Comparison of ENCODE assay signal across 17 cellular contexts in genomic region chr2:112994648-112995047, GRCh38. TPM values are rescaled to one million over a fixed set of nuclear protein-coding genes. Genes with fewer than 3 reads are reported as not detected.
DNase-seq lines count a peak whose midpoint lies in the region; ATAC-seq and TF ChIP-seq lines count a peak whose summit lies in the region.
"Had no signal": no experiment of that assay in that cellular context is flagged by ENCODE, and none has a peak within 500 bp of the region (broad histone marks: within the 10 kb centered on the region; RNA-seq: fewer than 3 reads in every experiment).

No MANE protein-coding gene starts in this region.

- no peak overlapping the region for H2AFZ ChIP-seq in KMS-11 (ENCODE audit: low read depth)
- no peak overlapping the region for H2AFZ ChIP-seq in H9 (ENCODE audit: low read length)

- ATAC-seq in activated naive CD8-positive, alpha-beta T cell treated with anti-CD3 and anti-CD28 coated beads, Interleukin-2, amount 50 U/mL, for 24 hours, result no peak
- ATAC-seq in T-helper 17 cell, result no peak
- ATAC-seq in GM18868 (IDR thresholded peaks at IDR 0.05; ENCODE audit: unreplicated experiment), result no peak
- ATAC-seq: K562 had no signal

- H3K79me2 ChIP-seq in KMS-11 (ENCODE audit: insufficient read depth, low read depth) (no peaks in the 10 kb centered on the region), H9 (ENCODE audit: insufficient read depth, low read length) (no peaks in the 10 kb centered on the region)

- no peak overlapping the region for H2BK5ac ChIP-seq in H9 (ENCODE audit: insufficient read length, low read length)

- no peak for DNase-seq in activated naive CD8-positive, alpha-beta T cell treated with anti-CD3 and anti-CD28 coated beads, Interleukin-2, amount 50 U/mL, for 24 hours
- DNase-seq in T-helper 17 cell (no peak), H9 (no peak), AG20443 (ENCODE audit: low spot score) (no peak)
- DNase-seq: AML-193, Caco-2, GOT3, H7, IMR-90 had no signal

- H3K27me3 ChIP-seq in KMS-11 (ENCODE audit: insufficient read depth, low read depth) (no peaks in the 10 kb centered on the region), thymus (ENCODE audit: control insufficient read depth, insufficient read depth) (no peaks in the 10 kb centered on the region), H9 (ENCODE audit: insufficient read depth, low read length) (no peaks in the 10 kb centered on the region)

- no peak overlapping the region for H3K56ac ChIP-seq in H9 (ENCODE audit: insufficient read length, low read depth, low read length)

- H3K23me2 ChIP-seq in H9 (ENCODE audit: insufficient read length, low read depth, low read length, poor library complexity, severe bottlenecking), result no peaks in the 10 kb centered on the region

- H3K79me1 ChIP-seq in H9 (ENCODE audit: insufficient read depth, low read depth, low read length, poor library complexity, severe bottlenecking), result no peaks in the 10 kb centered on the region

- H2AK5ac ChIP-seq in H9 (ENCODE audit: insufficient read length, low read length), result no peak overlapping the region

- H3K18ac ChIP-seq in H9 (ENCODE audit: insufficient read length, low read depth, low read length), result no peak overlapping the region

- H3K4me2 ChIP-seq in KMS-11 (peak overlapping the region; percentile 85; the same call in 1 of the 2 replicates), H9 (ENCODE audit: insufficient read depth, insufficient read length, low read length) (no peak overlapping the region)

- no peak overlapping the region for H4K91ac ChIP-seq in H9 (ENCODE audit: insufficient read length, low read depth, low read length)

- H3K23ac ChIP-seq in H9 (ENCODE audit: insufficient read length, low read depth, low read length), result no peak overlapping the region

- no peak overlapping the region for H4K5ac ChIP-seq in H9 (ENCODE audit: insufficient read length, low read depth, low read length)

- H3K9me3 ChIP-seq in T-helper 17 cell (ENCODE audit: control insufficient read depth, low read length, poor library complexity, severe bottlenecking) (peaks cover 4% of the 10 kb centered on the region), thymus (ENCODE audit: control insufficient read depth) (no peaks in the 10 kb centered on the region), H9 (ENCODE audit: control insufficient read depth, low read depth, low read length) (no peaks in the 10 kb centered on the region)

- H3K27ac ChIP-seq in KMS-11 (no peak overlapping the region), thymus (ENCODE audit: low read depth) (peak overlapping the region; percentile 31), H9 (ENCODE audit: insufficient read length, low read depth, low read length) (no peak overlapping the region)
- H3K27ac ChIP-seq: C4-2B had no signal

- H3K4me3 Mint-ChIP-seq in activated naive CD8-positive, alpha-beta T cell, result no peak overlapping the region
- H3K4me3 Mint-ChIP-seq in activated naive CD8-positive, alpha-beta T cell treated with anti-CD3 and anti-CD28 coated beads, Interleukin-2, amount 50 U/mL, for 24 hours, result no peak overlapping the region
- H3K4me3 Mint-ChIP-seq in T-helper 17 cell (no peak overlapping the region), H9 (no peak overlapping the region)

- H3K36me3 ChIP-seq in KMS-11 (ENCODE audit: insufficient read depth) (no peaks in the 10 kb centered on the region), thymus (ENCODE audit: control insufficient read depth, insufficient read depth) (no peaks in the 10 kb centered on the region)

- no peak overlapping the region for H3K14ac ChIP-seq in H9 (ENCODE audit: insufficient read depth, low read length)

- H4K8ac ChIP-seq in H9 (replicated peaks; ENCODE audit: insufficient read length, low read depth, low read length), result no peak overlapping the region

- peak overlapping the region; percentile 29 for H3K27ac Mint-ChIP-seq in activated naive CD8-positive, alpha-beta T cell
- no peak overlapping the region for H3K27ac Mint-ChIP-seq in activated naive CD8-positive, alpha-beta T cell treated with anti-CD3 and anti-CD28 coated beads, Interleukin-2, amount 50 U/mL, for 24 hours
- H3K27ac Mint-ChIP-seq in T-helper 17 cell (peak overlapping the region; percentile 92), H9 (no peak overlapping the region)

- no peak overlapping the region for H3K4ac ChIP-seq in H9 (ENCODE audit: low read depth, low read length)

- peaks cover 27% of the 10 kb centered on the region for H3K9me3 Mint-ChIP-seq in activated naive CD8-positive, alpha-beta T cell (ENCODE audit: low read depth)
- peaks cover 45% of the 10 kb centered on the region for H3K9me3 Mint-ChIP-seq in activated naive CD8-positive, alpha-beta T cell treated with anti-CD3 and anti-CD28 coated beads, Interleukin-2, amount 50 U/mL, for 24 hours
- H3K9me3 Mint-ChIP-seq in H9, result peaks cover 36 to 80% of the 10 kb centered on the region in 2 experiments

- no peak overlapping the region for H3K4me3 ChIP-seq in KMS-11 (IDR thresholded peaks at IDR 0.05; ENCODE audit: insufficient read depth, low read depth, low read length)
- no peak overlapping the region for H3K4me3 ChIP-seq in thymus (ENCODE audit: low read length)
- H3K4me3 ChIP-seq: K562 had no signal

- TF ChIP-seq CTCF in KMS-11 (conservative IDR thresholded peaks at IDR 0.05; ENCODE audit: low read depth, low read length) (no peak), H9 (conservative IDR thresholded peaks at IDR 0.05) (no peak)

- H3K4me1 ChIP-seq in KMS-11 (ENCODE audit: low read depth, poor library complexity, severe bottlenecking) (peaks cover 28% of the 10 kb centered on the region), thymus (ENCODE audit: control insufficient read depth, insufficient read depth, low read length) (peaks cover 12% of the 10 kb centered on the region), H9 (ENCODE audit: insufficient read depth, low read length) (no peaks in the 10 kb centered on the region)
- H3K4me1 ChIP-seq: Caco-2 had no signal

- H3T11ph ChIP-seq in H9 (ENCODE audit: low read length), result no peak overlapping the region

- H3K9ac ChIP-seq in KMS-11 (no peak overlapping the region), H9 (ENCODE audit: extremely low read depth, insufficient read length, low read length) (no peak overlapping the region)

- H2BK20ac ChIP-seq in H9 (ENCODE audit: low read depth, low read length, poor library complexity, severe bottlenecking), result no peak overlapping the region

- no peak overlapping the region for H2BK120ac ChIP-seq in H9 (ENCODE audit: low read depth, low read length, poor library complexity, severe bottlenecking)

- no peaks in the 10 kb centered on the region for H3K27me3 Mint-ChIP-seq in activated naive CD8-positive, alpha-beta T cell
- no peaks in the 10 kb centered on the region for H3K27me3 Mint-ChIP-seq in activated naive CD8-positive, alpha-beta T cell treated with anti-CD3 and anti-CD28 coated beads, Interleukin-2, amount 50 U/mL, for 24 hours
- H3K27me3 Mint-ChIP-seq in T-helper 17 cell (no peaks in the 10 kb centered on the region), H9 (ENCODE audit: low read depth) (peaks cover 5% of the 10 kb centered on the region)

- peaks cover 17% of the 10 kb centered on the region for H3K36me3 Mint-ChIP-seq in activated naive CD8-positive, alpha-beta T cell
- peaks cover 12% of the 10 kb centered on the region for H3K36me3 Mint-ChIP-seq in activated naive CD8-positive, alpha-beta T cell treated with anti-CD3 and anti-CD28 coated beads, Interleukin-2, amount 50 U/mL, for 24 hours (ENCODE audit: low read depth)
- no peaks in the 10 kb centered on the region for H3K36me3 Mint-ChIP-seq in T-helper 17 cell (ENCODE audit: low read depth)
- peaks cover 0 to 2% (median 0%) of the 10 kb centered on the region in 3 experiments; a peak in 1 of 7 replicates for H3K36me3 Mint-ChIP-seq in H9 (ENCODE audit: insufficient read depth in 1 of 3, low read depth in 3 of 3)

- no peak overlapping the region for H2BK12ac ChIP-seq in H9 (ENCODE audit: insufficient read length, low read depth, low read length)

- H4K20me1 ChIP-seq in KMS-11 (ENCODE audit: insufficient read depth) (no peaks in the 10 kb centered on the region), H9 (ENCODE audit: control insufficient read depth, insufficient read depth, insufficient read length) (no peaks in the 10 kb centered on the region)

- no peak overlapping the region for H2BK15ac ChIP-seq in H9 (ENCODE audit: low read depth, low read length)

- 98% methylated on average over 2 of the region's 2 CpGs for WGBS in thymus
- WGBS in H9 (ENCODE audit: extremely low coverage, insufficient read length, low lambda C conversion rate), result no CpG with 5 or more reads among the region's 2 CpGs

- peaks cover 43% of the 10 kb centered on the region for H3K4me1 Mint-ChIP-seq in activated naive CD8-positive, alpha-beta T cell (ENCODE audit: low read depth)
- H3K4me1 Mint-ChIP-seq in activated naive CD8-positive, alpha-beta T cell treated with anti-CD3 and anti-CD28 coated beads, Interleukin-2, amount 50 U/mL, for 24 hours, result peaks cover 31% of the 10 kb centered on the region
- H3K4me1 Mint-ChIP-seq in T-helper 17 cell (peaks cover 17% of the 10 kb centered on the region), H9 (no peaks in the 10 kb centered on the region)

RNA-seq across cellular contexts. Expression of gene IL36A, which starts 10.6 kb away (rescaled TPM):
- total RNA-seq in T-helper 17 cell (not detected), H9 (2021) (not detected in 2 replicates)
- polyA plus RNA-seq in thymus, result 0.30 TPM
- total RNA-seq: A172, Caco-2, H7, IMR-90, K562 had no signal
- polyA plus RNA-seq: BJ, IMR-90, K562 had no signal

RNA-seq across cellular contexts. Expression of gene IL36G, which starts 16.8 kb away (rescaled TPM):
- total RNA-seq in T-helper 17 cell (not detected), H9 (2021) (not detected in 2 replicates)
- 2.7 TPM for polyA plus RNA-seq in thymus
- total RNA-seq: A172, Caco-2, H7, IMR-90, K562 had no signal
- polyA plus RNA-seq: BJ, IMR-90, K562 had no signal

RNA-seq across cellular contexts. Expression of gene IL36B, which starts 58.0 kb away (rescaled TPM):
- total RNA-seq in T-helper 17 cell, result not detected
- polyA plus RNA-seq in thymus, result 0.11 TPM
- not detected in 2 replicates for total RNA-seq in H9 (2021)
- total RNA-seq: Caco-2, H7, IMR-90, K562 had no signal
- polyA plus RNA-seq: BJ, IMR-90, K562 had no signal

Comparison
In these comparisons a context has a peak if more than half of its experiments do, and no peak if none do; other contexts are left out.
1. H3K27ac Mint-ChIP-seq: peak in activated naive CD8-positive, alpha-beta T cell (single experiment) and T-helper 17 cell (single experiment); none in activated naive CD8-positive, alpha-beta T cell treated with anti-CD3 and anti-CD28 coated beads, Interleukin-2, amount 50 U/mL, for 24 hours (single experiment) and H9 (0 of 3).